In genomic region chr22:29767289-29768051, GRCh38 we compare ENCODE assay signal across 8 cellular contexts. TPM values are rescaled to one million over a fixed set of nuclear protein-coding genes. Genes with fewer than 3 reads are reported as not detected.
A peak's percentile ranks its signal among the peaks of the same experiment; 100 is the strongest.
DNase-seq lines count a peak whose midpoint lies in the region; ATAC-seq and TF ChIP-seq lines count a peak whose summit lies in the region.

UQCR10 (plus strand) TSS chr22:29767369; CDS start chr22:29767399, 30 bp downstream.

- H3K9me3 ChIP-seq in PC-3 (ENCODE audit: low read length) (no peaks in the 10 kb centered on the region), esophagus muscularis mucosa (no peaks in the 10 kb centered on the region), muscle layer of duodenum (ENCODE audit: control insufficient read depth in 1 of 2, low read length in 2 of 2) (no peaks in the 10 kb centered on the region)

- H3K4me1 Mint-ChIP-seq in activated T-cell treated with anti-CD3 and anti-CD28 coated beads, Interleukin-2, amount 50 U/mL, for 24 hours (ENCODE audit: low read depth) = peaks cover 45% of the 10 kb centered on the region

- H3K4me3 ChIP-seq in PC-3 (ENCODE audit: low read length) (peak within 1 kb of the TSS; percentile 100), esophagus muscularis mucosa (peak within 1 kb of the TSS; percentile 61 to 92 (median 77)), muscle layer of duodenum (ENCODE audit: low read depth in 1 of 2, low read length in 2 of 2) (peak within 1 kb of the TSS; percentile 99 to 100)

- H3K27me3 ChIP-seq in PC-3 (ENCODE audit: low read length) = no peaks in the 10 kb centered on the region
- no peaks in the 10 kb centered on the region for H3K27me3 ChIP-seq in esophagus muscularis mucosa
- no peaks in the 10 kb centered on the region for H3K27me3 ChIP-seq in muscle layer of duodenum (ENCODE audit: low read depth, low read length)

- TF ChIP-seq CTCF in PC-3 (conservative IDR thresholded peaks at IDR 0.05; ENCODE audit: low read depth, low read length) (no peak), esophagus muscularis mucosa (IDR thresholded peaks at IDR 0.05) (no peak)

- POLR2A ChIA-PET in PC-3 (lab: Charles Lee; ENCODE audit: unreplicated experiment) = interaction anchor here (0.6 to 0.7 kb wide), 2 partner anchors 33 to 35 kb away, joined by 3 to 10 read pairs; no protein-coding TSS in a partner anchor

- H3K36me3 ChIP-seq in PC-3 (ENCODE audit: low read depth, low read length) = peaks cover 5% of the 10 kb centered on the region
- H3K36me3 ChIP-seq in esophagus muscularis mucosa = peaks cover 10 to 32% (median 24%) of the 10 kb centered on the region in 4 donors
- peaks cover 11 to 21% of the 10 kb centered on the region in 2 donors for H3K36me3 ChIP-seq in muscle layer of duodenum (ENCODE audit: control insufficient read depth in 1 of 2, insufficient read depth in 2 of 2, low read length in 2 of 2)

- no peak for TF ChIP-seq EP300 in esophagus muscularis mucosa (IDR thresholded peaks at IDR 0.05)

- H2AFZ ChIP-seq in PC-3 (ENCODE audit: low read length) = peak within 1 kb of the TSS; percentile 98

- H3K4me3 Mint-ChIP-seq in activated T-cell treated with anti-CD3 and anti-CD28 coated beads, Interleukin-2, amount 50 U/mL, for 24 hours = peak within 1 kb of the TSS; percentile 100

- intact Hi-C loops in PC-3 (cut with micrococcal nuclease) (loop anchor here (2.0 to 10.0 kb wide), 2 partner anchors 67 to 137 kb away; no protein-coding TSS in a partner anchor), esophagus muscularis mucosa (cut with DNase I) (loop anchor here (10.0 kb wide), 2 partner anchors 163 to 237 kb away; partner anchors contain the start of gene NF2)

- H3K27ac ChIP-seq in PC-3 (ENCODE audit: low read length) (peak within 1 kb of the TSS; percentile 79), esophagus muscularis mucosa (replicated peaks in 1 of 4) (peak within 1 kb of the TSS; percentile 78 to 90 (median 84)), muscle layer of duodenum (ENCODE audit: low read length) (peak within 1 kb of the TSS; percentile 95)

- ATAC-seq in GM21447 (IDR thresholded peaks at IDR 0.05; ENCODE audit: unreplicated experiment) (peak; percentile 55), PC-3 (peak; percentile 64)

- no peaks in the 10 kb centered on the region for H3K9me3 Mint-ChIP-seq in activated T-cell treated with anti-CD3 and anti-CD28 coated beads, Interleukin-2, amount 50 U/mL, for 24 hours

- H3F3A ChIP-seq in PC-3 (ENCODE audit: low read length, unreplicated experiment) = peaks cover 4% of the 10 kb centered on the region

- no peaks in the 10 kb centered on the region for H3K27me3 Mint-ChIP-seq in activated T-cell treated with anti-CD3 and anti-CD28 coated beads, Interleukin-2, amount 50 U/mL, for 24 hours

- peaks cover 10% of the 10 kb centered on the region; the same call in 1 of the 2 replicates for H3K4me1 ChIP-seq in PC-3 (ENCODE audit: insufficient read depth, low read length)
- peaks cover 29 to 37% (median 32%) of the 10 kb centered on the region in 4 donors for H3K4me1 ChIP-seq in esophagus muscularis mucosa
- H3K4me1 ChIP-seq in muscle layer of duodenum (ENCODE audit: control insufficient read depth in 1 of 2, insufficient read depth in 2 of 2, low read length in 2 of 2) = peaks cover 9 to 31% of the 10 kb centered on the region in 2 donors

- peak within 1 kb of the TSS; percentile 99 for H3K27ac Mint-ChIP-seq in activated T-cell treated with anti-CD3 and anti-CD28 coated beads, Interleukin-2, amount 50 U/mL, for 24 hours

- peaks cover 46% of the 10 kb centered on the region for H3K36me3 Mint-ChIP-seq in activated T-cell treated with anti-CD3 and anti-CD28 coated beads, Interleukin-2, amount 50 U/mL, for 24 hours (ENCODE audit: low read depth)

- TSS peak; percentile 81 for BruUV-seq in PC-3 (replicated peaks; lab: Mats Ljungman, UMichigan)

- H4K20me1 ChIP-seq in PC-3 (ENCODE audit: low read length) = no peaks in the 10 kb centered on the region

- peaks cover 41% of the 10 kb centered on the region for H3K79me2 ChIP-seq in PC-3 (ENCODE audit: low read length)

- H3K4me2 ChIP-seq in PC-3 (ENCODE audit: low read length) = peak within 1 kb of the TSS; percentile 91

- CTCF ChIA-PET in PC-3 (lab: Charles Lee) = no interaction called here

- 0% methylated on average over 29 of the region's 45 CpGs for WGBS in esophagus muscularis mucosa

- H3K9me2 ChIP-seq in PC-3 (replicated peaks; ENCODE audit: low read length) = no peaks in the 10 kb centered on the region

- peak; percentile 38 for TF ChIP-seq POLR2A in esophagus muscularis mucosa (IDR thresholded peaks at IDR 0.05; ENCODE audit: low read depth)

- H3K9ac ChIP-seq in PC-3 (ENCODE audit: low read length) = peak within 1 kb of the TSS; percentile 99

- DNase-seq in D341Med (ENCODE audit: low spot score) (peak; percentile 94), HuH-7.5 (ENCODE audit: low spot score) (peak; percentile 83), PC-3 (peak; percentile 82), esophagus muscularis mucosa (ENCODE audit: extremely low spot score) (peak; percentile 98)
- peak; percentile 92 for DNase-seq in activated T-cell treated with anti-CD3 and anti-CD28 coated beads, Interleukin-2, amount 50 U/mL, for 24 hours
- DNase-seq in stimulated activated CD8-positive, alpha-beta memory T cell treated with anti-CD3 and anti-CD28 coated beads, Interleukin-7, amount 100 ng/mL, for 24 hours (ENCODE audit: low read depth) = peak; percentile 88

RNA-seq across cellular contexts. Expression of gene UQCR10, which starts in this region (rescaled TPM):
- total RNA-seq in PC-3 (2014; rRNA removed) (116 and 196 TPM in 2 replicates), esophagus muscularis mucosa (10 to 100 TPM; 57.5 to 81.7 (median 59.0) TPM)

Comparison
In these comparisons a context has a peak if more than half of its experiments do, and no peak if none do; other contexts are left out.
1. Peak in every context shown above with its lines: DNase-seq, ATAC-seq, H3K4me3 ChIP-seq and H3K27ac ChIP-seq.